In genomic region chr1:7670334-7671145, GRCh38 we compare ENCODE assay signal across 13 cellular contexts.
DNase-seq lines count a peak whose midpoint lies in the region; ATAC-seq lines count a peak whose summit lies in the region.
"Had no signal": no experiment of that assay in that cellular context is flagged by ENCODE, and none has a peak within 500 bp of the region (broad histone marks: within the 10 kb centered on the region; RNA-seq: fewer than 3 reads in every experiment).

No MANE protein-coding gene starts in this region.

- intact Hi-C loops in Right ventricle myocardium inferior (cut with DNase I) (no loop called here), cardiac septum (cut with DNase I) (no loop called here)

- ATAC-seq in Right ventricle myocardium inferior, result peak; percentile 49
- ATAC-seq in GM18909 (IDR thresholded peaks at IDR 0.05; ENCODE audit: poor library complexity, unreplicated experiment), result no peak
- ATAC-seq in HG03108 (IDR thresholded peaks at IDR 0.05; ENCODE audit: unreplicated experiment), result no peak
- ATAC-seq in GM21526 (IDR thresholded peaks at IDR 0.05; ENCODE audit: low FRiP score, unreplicated experiment), result no peak
- ATAC-seq in GM21390 (IDR thresholded peaks at IDR 0.05; ENCODE audit: unreplicated experiment), result no peak

- peak overlapping the region; percentile 98 for H3K27ac ChIP-seq in cingulate gyrus (ENCODE audit: low read depth, low read length)
- H3K27ac ChIP-seq: cardiac muscle cell had no signal

- DNase-seq in Right ventricle myocardium inferior (ENCODE audit: missing footprints), result peak; percentile 77
- no peak for DNase-seq in cardiac septum (ENCODE audit: low spot score)
- DNase-seq in medulla oblongata (ENCODE audit: extremely low spot score), result peak; percentile 28
- DNase-seq: activated naive CD4-positive, alpha-beta T cell treated with anti-CD3 and anti-CD28 coated beads, Interleukin-2, amount 10 ng/mL, durations not matched to agents 7 days and 5 days; DMS153; NCI-H2107; NK-92 treated with Interleukin-12 subunit alpha and Interleukin-12 subunit beta, amount 100 ng/mL, for 24 hours had no signal
